Comparison of ENCODE assay signal across 8 cellular contexts in genomic region chr11:27362749-27363575, GRCh38. TPM values are rescaled to one million over a fixed set of nuclear protein-coding genes. Genes with fewer than 3 reads are reported as not detected.
A peak's percentile ranks its signal among the peaks of the same experiment; 100 is the strongest.
DNase-seq lines count a peak whose midpoint lies in the region; ATAC-seq, FAIRE-seq and TF ChIP-seq lines count a peak whose summit lies in the region.

Gene CCDC34 (minus strand): TSS chr11:27363215. CDS start chr11:27363194, 21 bp downstream.

- H3K9me3 ChIP-seq in OCI-LY3 (ENCODE audit: insufficient read depth, low read length) (no peaks in the 10 kb centered on the region), endothelial cell of umbilical vein (replicated peaks; ENCODE audit: control insufficient read depth, insufficient read depth, low read length) (no peaks in the 10 kb centered on the region)

- H3K4me1 ChIP-seq in OCI-LY3 (ENCODE audit: low read length) (peaks cover 12% of the 10 kb centered on the region; the same call in 1 of the 2 replicates), endothelial cell of umbilical vein (ENCODE audit: control insufficient read depth, extremely low read depth, insufficient read depth, low read length) (peaks cover 8% of the 10 kb centered on the region)

- H3K27me3 ChIP-seq in OCI-LY3 (ENCODE audit: low read depth, low read length) (no peaks in the 10 kb centered on the region), endothelial cell of umbilical vein (ENCODE audit: control insufficient read depth in 2 of 2, insufficient read depth in 2 of 2, low read length in 2 of 2) (no peaks in the 10 kb centered on the region)

- no peaks in the 10 kb centered on the region for H3K9me1 ChIP-seq in endothelial cell of umbilical vein (replicated peaks; ENCODE audit: control insufficient read depth, extremely low read depth, insufficient read depth, low read length)

- peak; percentile 67 for FAIRE-seq in endothelial cell of umbilical vein (lab: Jason Lieb, UNC)

- H4K20me1 ChIP-seq in OCI-LY3 (ENCODE audit: insufficient read depth, low read length): no peaks in the 10 kb centered on the region
- H4K20me1 ChIP-seq in endothelial cell of umbilical vein (replicated peaks; ENCODE audit: control insufficient read depth, extremely low read depth, insufficient read depth, low read length): no peaks in the 10 kb centered on the region

- POLR2A ChIA-PET in endothelial cell of umbilical vein (lab: Charles Lee): interaction anchor here (0.5 kb wide), 1 partner anchor 106 kb away, joined by 3 read pairs; no protein-coding TSS in a partner anchor

- peak; percentile 99 for ATAC-seq in GM21528 (IDR thresholded peaks at IDR 0.05; ENCODE audit: low FRiP score, unreplicated experiment)

- H3K79me2 ChIP-seq in OCI-LY3 (ENCODE audit: low read length) (no peaks in the 10 kb centered on the region), endothelial cell of umbilical vein (ENCODE audit: control insufficient read depth, insufficient read depth, low read length) (no peaks in the 10 kb centered on the region)

- TF ChIP-seq CTCF in OCI-LY3 (IDR thresholded peaks at IDR 0.05; ENCODE audit: low read depth, low read length): no peak
- TF ChIP-seq CTCF in endothelial cell of umbilical vein (IDR thresholded peaks at IDR 0.05; ENCODE audit: extremely low read depth in 1 of 2, insufficient read depth in 1 of 2, low read depth in 1 of 2, low read length in 2 of 2): no peak

- H2AFZ ChIP-seq in OCI-LY3 (ENCODE audit: low read depth, low read length) (peak within 1 kb of the TSS; percentile 99), endothelial cell of umbilical vein (ENCODE audit: low read depth, low read length) (peak within 1 kb of the TSS; percentile 93)

- H3K36me3 ChIP-seq in OCI-LY3 (replicated peaks; ENCODE audit: low read depth, low read length) (no peaks in the 10 kb centered on the region), endothelial cell of umbilical vein (ENCODE audit: control insufficient read depth in 2 of 2, extremely low read depth in 1 of 2, insufficient read depth in 2 of 2, low read length in 2 of 2) (no peaks in the 10 kb centered on the region)

- H3K4me2 ChIP-seq in OCI-LY3 (ENCODE audit: low read length) (peak within 1 kb of the TSS; percentile 95), endothelial cell of umbilical vein (ENCODE audit: insufficient read depth, low read length) (peak within 1 kb of the TSS; percentile 77)

- peak within 1 kb of the TSS; percentile 90 for H3K4me3 ChIP-seq in OCI-LY3 (ENCODE audit: low read length)
- H3K4me3 ChIP-seq in endothelial cell of umbilical vein (replicated peaks in 1 of 3; ENCODE audit: insufficient read depth in 1 of 3, low read depth in 1 of 3, low read length in 3 of 3): peak within 1 kb of the TSS; percentile 50 to 93 (median 53)

- intact Hi-C loops in endothelial cell of umbilical vein (cut with micrococcal nuclease): loop anchor here (1.0 to 5.0 kb wide), 4 partner anchors 81 to 148 kb away; partner anchors contain the start of gene LGR4

- dilution Hi-C loops in endothelial cell of umbilical vein (cut with MboI; ENCODE audit: extremely low pct_ligation_motif_present, low sequenced_read_pairs): no loop called here

- TSS peak; percentile 57 for BruUV-seq in endothelial cell of umbilical vein (replicated peaks; lab: Mats Ljungman, UMichigan)

- DNase-seq in DMS 273 treated with DMSO at 0.1 percent for 48 hours (lab: John Stamatoyannopoulos, UW) (peak; percentile 42), HuH-7 (ENCODE audit: low spot score) (peak; percentile 98), endothelial cell of umbilical vein (ENCODE audit: low read depth, low spot score) (peak; percentile 90), middle frontal gyrus (ENCODE audit: extremely low spot score, low spot score) (peak; percentile 78)
- peak; percentile 94 for DNase-seq in activated CD8-positive, alpha-beta memory T cell treated with anti-CD3 and anti-CD28 coated beads, Interleukin-2, amount 50 U/mL, for 48 hours
- DNase-seq in stimulated activated CD8-positive, alpha-beta memory T cell treated with anti-CD3 and anti-CD28 coated beads, Interleukin-15, amount 100 ng/mL, for 48 hours (ENCODE audit: low read depth in 2 of 2): peak; percentile 87 to 88

- H3K9ac ChIP-seq in OCI-LY3 (ENCODE audit: low read length) (peak within 1 kb of the TSS; percentile 69), endothelial cell of umbilical vein (replicated peaks; ENCODE audit: extremely low read depth, insufficient read depth, low read length) (peak within 1 kb of the TSS; percentile 35)

- H3K27ac ChIP-seq in OCI-LY3 (ENCODE audit: low read length) (no peak within 1 kb of the TSS), endothelial cell of umbilical vein (ENCODE audit: insufficient read depth, low read depth, low read length) (no peak within 1 kb of the TSS)

- TF ChIP-seq POLR2A in endothelial cell of umbilical vein (IDR thresholded peaks at IDR 0.05; ENCODE audit: low read depth, low read length): peak; percentile 77

- CTCF ChIA-PET in endothelial cell of umbilical vein (lab: Charles Lee): interaction anchor here (0.9 to 1.8 kb wide), 5 partner anchors 11 to 123 kb away, joined by 3 to 8 read pairs (median 4); no protein-coding TSS in a partner anchor

TF ChIP-seq in endothelial cell of umbilical vein, 7 proteins besides CTCF, POLR2A, EP300 and RAD21:
- TF ChIP-seq MAX (IDR thresholded peaks at IDR 0.05; ENCODE audit: insufficient read depth, insufficient read length): peak; percentile 28
- no peak for TF ChIP-seq FOS (IDR thresholded peaks at IDR 0.05; ENCODE audit: borderline replicate concordance, insufficient read depth, low read length)
- peak; percentile 70 for TF ChIP-seq POLR2AphosphoS5 (IDR thresholded peaks at IDR 0.05; ENCODE audit: insufficient read depth, low read depth, low read length)
- no peak for TF ChIP-seq GATA2 (IDR thresholded peaks at IDR 0.05; ENCODE audit: insufficient read depth, insufficient read length, low read depth, low read length)

RNA-seq across cellular contexts. Expression of gene CCDC34, which starts in this region (rescaled TPM):
- 11.4 and 11.8 TPM in 2 replicates for total RNA-seq in endothelial cell of umbilical vein
- polyA plus RNA-seq in endothelial cell of umbilical vein: 2.0 and 2.3 TPM in 2 replicates
- polyA plus RNA-seq in endothelial cell of umbilical vein (2011; cell fraction: cytosol; rRNA removed): 3.5 and 4.4 TPM in 2 replicates
- 1.4 and 1.9 TPM in 2 replicates for polyA plus RNA-seq in endothelial cell of umbilical vein (2011; cell fraction: nucleus; rRNA removed)
- polyA plus RNA-seq in endothelial cell of umbilical vein (2012): 8.8 and 13.4 TPM in 2 replicates
- polyA minus RNA-seq in endothelial cell of umbilical vein: 1.1 and 1.2 TPM in 2 replicates
- polyA minus RNA-seq in endothelial cell of umbilical vein (2011; cell fraction: cytosol; rRNA and poly(A)+ RNA removed): 8.4 TPM
- polyA minus RNA-seq in endothelial cell of umbilical vein (2011; cell fraction: nucleus; rRNA and poly(A)+ RNA removed): 0.77 and 0.82 TPM in 2 replicates

Comparison
In these comparisons a context has a peak if more than half of its experiments do, and no peak if none do; other contexts are left out.
1. DNase-seq: peak in every context shown above with its lines; median percentile 98 in HuH-7; 94 in activated CD8-positive, alpha-beta memory T cell treated with anti-CD3 and anti-CD28 coated beads, Interleukin-2, amount 50 U/mL, for 48 hours; 90 in endothelial cell of umbilical vein; 88 in stimulated activated CD8-positive, alpha-beta memory T cell treated with anti-CD3 and anti-CD28 coated beads, Interleukin-15, amount 100 ng/mL, for 48 hours; 78 in middle frontal gyrus; 42 in DMS 273 treated with DMSO at 0.1 percent for 48 hours.